8 cellular contexts compared by ENCODE assay signal in genomic region chr20:13221673-13222318, GRCh38. TPM values are rescaled to one million over a fixed set of nuclear protein-coding genes. Genes with fewer than 3 reads are reported as not detected.
DNase-seq lines count a peak whose midpoint lies in the region; ATAC-seq lines count a peak whose summit lies in the region.

No MANE protein-coding gene starts in this region.

- peak; percentile 83 for ATAC-seq in GM18511 (IDR thresholded peaks at IDR 0.05; ENCODE audit: unreplicated experiment)
- peak; percentile 82 for ATAC-seq in HG02981 (IDR thresholded peaks at IDR 0.05; ENCODE audit: unreplicated experiment)
- peak; percentile 82 for ATAC-seq in esophagus mucosa

- DNase-seq in 8988T (peak; percentile 73), NCI-H345 treated with DMSO at 0.1 percent for 48 hours (lab: John Stamatoyannopoulos, UW; ENCODE audit: unreplicated experiment) (peak; percentile 41), activated T-cell treated with anti-CD3 and anti-CD28 coated beads for 1 hour (ENCODE audit: low read depth) (peak; percentile 54), myocyte (ENCODE audit: low read depth) (peak; percentile 64)
- peak; percentile 44 to 82 (median 58) for DNase-seq in stimulated activated naive CD4-positive, alpha-beta T cell (lab: John Stamatoyannopoulos, UW)

RNA-seq across cellular contexts. Expression of gene ISM1, which starts 0.7 kb away (rescaled TPM):
- total RNA-seq in esophagus mucosa: 1.7 TPM
- not detected in 2 replicates for total RNA-seq in myocyte
- polyA plus RNA-seq in myocyte (2012): 0.03 TPM

Comparison
In these comparisons a context has a peak if more than half of its experiments do, and no peak if none do; other contexts are left out.
1. Peak in every context shown above with its lines: DNase-seq and ATAC-seq.